In genomic region chr12:122029620-122030426, GRCh38 we compare ENCODE assay signal across 13 cellular contexts. TPM values are rescaled to one million over a fixed set of nuclear protein-coding genes. Genes with fewer than 3 reads are reported as not detected.
DNase-seq lines count a peak whose midpoint lies in the region; ATAC-seq, FAIRE-seq and TF ChIP-seq lines count a peak whose summit lies in the region.
"Had no signal": no experiment of that assay in that cellular context is flagged by ENCODE, and none has a peak within 500 bp of the region (broad histone marks: within the 10 kb centered on the region; RNA-seq: fewer than 3 reads in every experiment).

No MANE protein-coding gene starts in this region.

- peak overlapping the region; percentile 77 for H3K4me3 Mint-ChIP-seq in natural killer cell
- no peak overlapping the region for H3K4me3 Mint-ChIP-seq in natural killer cell treated with Interleukin-12 subunit alpha and Interleukin-12 subunit beta and Interleukin-15 and Interleukin-18, amount 100 ng/mL, for 72 hours
- no peak overlapping the region for H3K4me3 Mint-ChIP-seq in dendritic cell treated with granulocyte-macrophage colony-stimulating factor and Interleukin-4, amounts not matched to agents 40 ng/mL and 50 ng/mL, for 4 days

- peaks cover 8 to 21% of the 10 kb centered on the region in 2 donors for H3K27me3 Mint-ChIP-seq in natural killer cell (ENCODE audit: low read depth in 2 of 2)
- peaks cover 21 to 33% of the 10 kb centered on the region in 2 donors for H3K27me3 Mint-ChIP-seq in natural killer cell treated with Interleukin-12 subunit alpha and Interleukin-12 subunit beta and Interleukin-15 and Interleukin-18, amount 100 ng/mL, for 72 hours
- H3K27me3 Mint-ChIP-seq in dendritic cell treated with granulocyte-macrophage colony-stimulating factor and Interleukin-4, amounts not matched to agents 40 ng/mL and 50 ng/mL, for 4 days = no peaks in the 10 kb centered on the region

- peaks cover 1% of the 10 kb centered on the region in 2 experiments; a peak in 2 of 5 replicates for H3K36me3 ChIP-seq in HepG2 (replicated peaks in 1 of 2; ENCODE audit: control insufficient read depth in 1 of 2, insufficient read depth in 2 of 2, low read length in 2 of 2)
- H3K36me3 ChIP-seq: neutrophil, tibial artery had no signal

- no peaks in the 10 kb centered on the region for H3K27me3 ChIP-seq in HepG2 (ENCODE audit: control insufficient read depth in 1 of 2, insufficient read depth in 2 of 2, low read length in 2 of 2)
- H3K27me3 ChIP-seq: tibial artery had no signal

- H3K4me2 ChIP-seq in HepG2 (ENCODE audit: low read depth, low read length) = no peak overlapping the region; the same call in 1 of the 2 replicates

- 0 out of 2 replicates have a peak, but pooled peaks cover 3% of the 10 kb centered on the region for H4K20me1 ChIP-seq in HepG2 (ENCODE audit: insufficient read depth, low read length)

- 41% methylated on average over 11 of the region's 28 CpGs for WGBS in HepG2 (ENCODE audit: low lambda C conversion rate)

- peaks cover 16 to 21% of the 10 kb centered on the region in 2 donors for H3K4me1 Mint-ChIP-seq in natural killer cell
- H3K4me1 Mint-ChIP-seq in natural killer cell treated with Interleukin-12 subunit alpha and Interleukin-12 subunit beta and Interleukin-15 and Interleukin-18, amount 100 ng/mL, for 72 hours (ENCODE audit: low read depth in 2 of 2) = peaks cover 17% of the 10 kb centered on the region in 2 donors
- H3K4me1 Mint-ChIP-seq in dendritic cell treated with granulocyte-macrophage colony-stimulating factor and Interleukin-4, amounts not matched to agents 40 ng/mL and 50 ng/mL, for 4 days (ENCODE audit: low read depth) = peaks cover 56% of the 10 kb centered on the region

- DNase-seq in natural killer cell (no peak), HepG2 (ENCODE audit: low spot score) (no peak), NCI-H345 (lab: John Stamatoyannopoulos, UW) (no peak), NCI-H1694 (lab: John Stamatoyannopoulos, UW) (no peak), NCI-H1048 (lab: John Stamatoyannopoulos, UW) (no peak), NK-92 (lab: John Stamatoyannopoulos, UW; ENCODE audit: unreplicated experiment) (no peak)
- DNase-seq in natural killer cell treated with Interleukin-12 subunit alpha and Interleukin-12 subunit beta and Interleukin-15 and Interleukin-18, amount 100 ng/mL, for 72 hours (ENCODE audit: low spot score) = no peak
- DNase-seq: activated CD4-positive, alpha-beta T cell treated with anti-CD3 and anti-CD28 coated beads, Interleukin-2, amount 50 U/mL, for 4 hours; NCI-H510A; tibial artery had no signal

- CTCF ChIA-PET in HepG2 (lab: Yijun Ruan, JAX; ENCODE audit: low intra/inter-chr PET ratio, low total read pairs) = no interaction called here

- TF ChIP-seq CTCF in natural killer cell (IDR thresholded peaks at IDR 0.05) (no peak), HepG2 (CRISPR knock-in tag; IDR thresholded peaks at IDR 0.05) (no peak)

- in situ Hi-C loops in HepG2 (cut with HindIII; ENCODE audit: extremely low pct_ligation_motif_present, low pct_unique_long_range_greater_than_20kb) = no loop called here

- POLR2A ChIA-PET in HepG2 (lab: Yijun Ruan, JAX) = no interaction called here

- no peak for ATAC-seq in natural killer cell
- no peak for ATAC-seq in natural killer cell treated with Interleukin-12 subunit alpha and Interleukin-12 subunit beta and Interleukin-15 and Interleukin-18, amount 100 ng/mL, for 72 hours
- ATAC-seq in HepG2 = peak; percentile 15

- no peak for TF ChIP-seq RAD21 in HepG2 (CRISPR knock-in tag; IDR thresholded peaks at IDR 0.05)

- no peak overlapping the region for H3K27ac ChIP-seq in HepG2 (ENCODE audit: extremely low read length, insufficient read depth, low read length)
- H3K27ac ChIP-seq: neutrophil, tibial artery had no signal

- FAIRE-seq in HepG2 (lab: Jason Lieb, UNC) = no peak
- FAIRE-seq: endometrium had no signal

- peaks cover 20% of the 10 kb centered on the region for H3K4me1 ChIP-seq in HepG2 (ENCODE audit: insufficient read depth, low read length)

- H3K9ac ChIP-seq in HepG2 (ENCODE audit: insufficient read depth, low read depth, low read length) = 0 out of 2 replicates have a peak overlapping the region, but pooled peaks have one; percentile 8

- no peaks in the 10 kb centered on the region for H3K9me3 ChIP-seq in HepG2 (ENCODE audit: low read length)
- H3K9me3 ChIP-seq: neutrophil, tibial artery had no signal

- H3K9me3 Mint-ChIP-seq in natural killer cell = no peaks in the 10 kb centered on the region
- no peaks in the 10 kb centered on the region for H3K9me3 Mint-ChIP-seq in natural killer cell treated with Interleukin-12 subunit alpha and Interleukin-12 subunit beta and Interleukin-15 and Interleukin-18, amount 100 ng/mL, for 72 hours
- no peaks in the 10 kb centered on the region for H3K9me3 Mint-ChIP-seq in dendritic cell treated with granulocyte-macrophage colony-stimulating factor and Interleukin-4, amounts not matched to agents 40 ng/mL and 50 ng/mL, for 4 days

- peaks cover 12% of the 10 kb centered on the region for H3K79me2 ChIP-seq in HepG2 (ENCODE audit: insufficient read depth, low read length)

- intact Hi-C loops in natural killer cell (cut with micrococcal nuclease) = no loop called here
- intact Hi-C loops in dendritic cell treated with granulocyte-macrophage colony-stimulating factor and Interleukin-4, amounts not matched to agents 40 ng/mL and 50 ng/mL, for 4 days (cut with micrococcal nuclease) = no loop called here
- intact Hi-C loops in HepG2 (cut with micrococcal nuclease; ENCODE audit: unreplicated experiment) = loop anchor here (10.0 kb wide), 1 partner anchor 115 kb away; the partner anchor contains the start of gene CFAP251

- H3K36me3 Mint-ChIP-seq in natural killer cell = no peaks in the 10 kb centered on the region
- H3K36me3 Mint-ChIP-seq in natural killer cell treated with Interleukin-12 subunit alpha and Interleukin-12 subunit beta and Interleukin-15 and Interleukin-18, amount 100 ng/mL, for 72 hours = no peaks in the 10 kb centered on the region
- H3K36me3 Mint-ChIP-seq in dendritic cell treated with granulocyte-macrophage colony-stimulating factor and Interleukin-4, amounts not matched to agents 40 ng/mL and 50 ng/mL, for 4 days (ENCODE audit: low read depth) = peaks cover 31% of the 10 kb centered on the region

- H2AFZ ChIP-seq in HepG2 (ENCODE audit: low read length) = no peak overlapping the region

- no peak overlapping the region for H3K4me3 ChIP-seq in HepG2 (replicated peaks in 1 of 3; ENCODE audit: insufficient read depth in 1 of 3, low read depth in 2 of 3, low read length in 3 of 3)
- H3K4me3 ChIP-seq: tibial artery had no signal

- TF ChIP-seq POLR2A in HepG2 (IDR thresholded peaks at IDR 0.05; ENCODE audit: insufficient read depth in 1 of 2, low read depth in 2 of 2, low read length in 2 of 2) = no peak

- no TSS peak for BruUV-seq in HepG2 (replicated peaks; lab: Mats Ljungman, UMichigan)

- TF ChIP-seq EP300 in HepG2 (IDR thresholded peaks at IDR 0.05; ENCODE audit: low read depth in 2 of 2, low read length in 2 of 2) = no peak
- no peak for TF ChIP-seq EP300 in HepG2 (CRISPR knock-in tag; IDR thresholded peaks at IDR 0.05; ENCODE audit: borderline replicate concordance)

- peak overlapping the region in 1 of 2 donors; percentile 56 for H3K27ac Mint-ChIP-seq in natural killer cell
- peak overlapping the region in 1 of 2 donors; percentile 5 for H3K27ac Mint-ChIP-seq in natural killer cell treated with Interleukin-12 subunit alpha and Interleukin-12 subunit beta and Interleukin-15 and Interleukin-18, amount 100 ng/mL, for 72 hours
- peak overlapping the region; percentile 10 for H3K27ac Mint-ChIP-seq in dendritic cell treated with granulocyte-macrophage colony-stimulating factor and Interleukin-4, amounts not matched to agents 40 ng/mL and 50 ng/mL, for 4 days

RNA-seq across cellular contexts. Expression of gene BCL7A, which starts 8.1 kb away (rescaled TPM):
- total RNA-seq in natural killer cell = 1 to 10 TPM in 1 of 3 donors, under 1 TPM in 2; 0.85 to 1.1 (median 0.96) TPM
- total RNA-seq in natural killer cell treated with Interleukin-12 subunit alpha and Interleukin-12 subunit beta and Interleukin-15 and Interleukin-18, amount 100 ng/mL, for 72 hours = under 1 TPM; 0.33 to 0.69 TPM
- total RNA-seq in HepG2 (2016; rRNA removed; fragmentation: Illumina TruSeq; extraction: Trizol) = 6.2 and 6.3 TPM in 2 replicates
- 2.2 TPM in 2 replicates for total RNA-seq in HepG2 (2016; cell fraction: cytosol; rRNA removed; fragmentation: Illumina TruSeq; extraction: Trizol; ENCODE audit: low read depth)
- 6.1 and 6.8 TPM in 2 replicates for total RNA-seq in HepG2 (2016; cell fraction: insoluble cytoplasmic fraction; rRNA removed; fragmentation: Illumina TruSeq; extraction: Trizol)
- 3.4 and 3.6 TPM in 2 replicates for total RNA-seq in HepG2 (2016; cell fraction: membrane; rRNA removed; fragmentation: Illumina TruSeq; extraction: Trizol)
- 3.7 and 4.3 TPM in 2 replicates for total RNA-seq in HepG2 (2016; cell fraction: nucleus; rRNA removed; fragmentation: Illumina TruSeq; extraction: Trizol)
- 4.1 and 5.4 TPM in 2 replicates for polyA plus RNA-seq in HepG2 (2011; rRNA removed)
- 4.0 and 4.8 TPM in 2 replicates for polyA plus RNA-seq in HepG2 (2011; cell fraction: cytosol; rRNA removed)
- 6.8 and 7.1 TPM in 2 replicates for polyA plus RNA-seq in HepG2 (2011; cell fraction: nucleus; rRNA removed)
- 2.4 and 5.0 TPM in 2 replicates for polyA plus RNA-seq in HepG2 (2012)
- polyA plus RNA-seq in HepG2 (2016; cell fraction: cytosol; fragmentation: Illumina TruSeq; extraction: Trizol; ENCODE audit: low read depth) = 0.48 and 0.57 TPM in 2 replicates
- 5.6 and 7.4 TPM in 2 replicates for polyA plus RNA-seq in HepG2 (2016; cell fraction: insoluble cytoplasmic fraction; fragmentation: Illumina TruSeq; extraction: Trizol; ENCODE audit: low read depth)
- polyA plus RNA-seq in HepG2 (2016; cell fraction: membrane; fragmentation: Illumina TruSeq; extraction: Trizol; ENCODE audit: low read depth) = 1.6 and 1.7 TPM in 2 replicates
- 7.0 and 8.7 TPM in 2 replicates for polyA plus RNA-seq in HepG2 (2016; cell fraction: nucleus; fragmentation: Illumina TruSeq; extraction: Trizol; ENCODE audit: insufficient read depth, low read depth)
- 5.1 and 5.3 TPM in 2 replicates for polyA minus RNA-seq in HepG2 (2011; rRNA and poly(A)+ RNA removed; ENCODE audit: low replicate concordance)
- 2.1 and 3.2 TPM in 2 replicates for polyA minus RNA-seq in HepG2 (2011; cell fraction: cytosol; rRNA and poly(A)+ RNA removed)
- polyA minus RNA-seq in HepG2 (2011; cell fraction: nucleus; rRNA and poly(A)+ RNA removed) = 3.6 TPM in 2 replicates

RNA-seq across cellular contexts. Expression of gene MLXIP, which starts 48.7 kb away (rescaled TPM):
- 10 to 100 TPM; 83.8 to 92.4 (median 86.1) TPM for total RNA-seq in natural killer cell
- total RNA-seq in natural killer cell treated with Interleukin-12 subunit alpha and Interleukin-12 subunit beta and Interleukin-15 and Interleukin-18, amount 100 ng/mL, for 72 hours = 10 to 100 TPM; 28.4 to 48.6 TPM
- total RNA-seq in HepG2 (2016; rRNA removed; fragmentation: Illumina TruSeq; extraction: Trizol) = 4.4 and 5.3 TPM in 2 replicates
- total RNA-seq in HepG2 (2016; cell fraction: cytosol; rRNA removed; fragmentation: Illumina TruSeq; extraction: Trizol; ENCODE audit: low read depth) = 23.5 and 32.3 TPM in 2 replicates
- total RNA-seq in HepG2 (2016; cell fraction: insoluble cytoplasmic fraction; rRNA removed; fragmentation: Illumina TruSeq; extraction: Trizol) = 4.0 and 6.0 TPM in 2 replicates
- 9.3 and 10.6 TPM in 2 replicates for total RNA-seq in HepG2 (2016; cell fraction: membrane; rRNA removed; fragmentation: Illumina TruSeq; extraction: Trizol)
- 7.4 and 8.4 TPM in 2 replicates for total RNA-seq in HepG2 (2016; cell fraction: nucleus; rRNA removed; fragmentation: Illumina TruSeq; extraction: Trizol)
- polyA plus RNA-seq in HepG2 (2011; rRNA removed) = 6.3 and 6.7 TPM in 2 replicates
- 2.2 and 2.4 TPM in 2 replicates for polyA plus RNA-seq in HepG2 (2011; cell fraction: cytosol; rRNA removed)
- 25.4 and 79.6 TPM in 2 replicates for polyA plus RNA-seq in HepG2 (2011; cell fraction: nucleus; rRNA removed)
- polyA plus RNA-seq in HepG2 (2012) = 10.8 and 14.9 TPM in 2 replicates
- 8.7 and 8.8 TPM in 2 replicates for polyA plus RNA-seq in HepG2 (2016; cell fraction: cytosol; fragmentation: Illumina TruSeq; extraction: Trizol; ENCODE audit: low read depth)
- polyA plus RNA-seq in HepG2 (2016; cell fraction: insoluble cytoplasmic fraction; fragmentation: Illumina TruSeq; extraction: Trizol; ENCODE audit: low read depth) = 6.2 and 10.8 TPM in 2 replicates
- polyA plus RNA-seq in HepG2 (2016; cell fraction: membrane; fragmentation: Illumina TruSeq; extraction: Trizol; ENCODE audit: low read depth) = 12.2 and 13.1 TPM in 2 replicates
- polyA plus RNA-seq in HepG2 (2016; cell fraction: nucleus; fragmentation: Illumina TruSeq; extraction: Trizol; ENCODE audit: insufficient read depth, low read depth) = 23.5 and 26.5 TPM in 2 replicates
- 10.1 and 18.6 TPM in 2 replicates for polyA minus RNA-seq in HepG2 (2011; rRNA and poly(A)+ RNA removed; ENCODE audit: low replicate concordance)
- polyA minus RNA-seq in HepG2 (2011; cell fraction: cytosol; rRNA and poly(A)+ RNA removed) = 6.0 and 7.2 TPM in 2 replicates
- 12.4 and 12.6 TPM in 2 replicates for polyA minus RNA-seq in HepG2 (2011; cell fraction: nucleus; rRNA and poly(A)+ RNA removed)
